ENCODE assay signal across 18 cellular contexts in genomic region chr22:40421941-40422340, GRCh38. TPM values are rescaled to one million over a fixed set of nuclear protein-coding genes. Genes with fewer than 3 reads are reported as not detected.
DNase-seq lines count a peak whose midpoint lies in the region; ATAC-seq, FAIRE-seq and TF ChIP-seq lines count a peak whose summit lies in the region.
"Had no signal": no experiment of that assay in that cellular context is flagged by ENCODE, and none has a peak within 500 bp of the region (broad histone marks: within the 10 kb centered on the region; RNA-seq: fewer than 3 reads in every experiment).

No MANE protein-coding gene starts in this region.

- H3K27ac Mint-ChIP-seq in activated T-cell treated with anti-CD3 and anti-CD28 coated beads, Interleukin-2, amount 50 U/mL, for 24 hours = peak overlapping the region; percentile 71
- H3K27ac Mint-ChIP-seq in IgD-negative memory B cell = peak overlapping the region; percentile 27 to 93 (median 83)
- peak overlapping the region; percentile 8 for H3K27ac Mint-ChIP-seq in astrocyte (ENCODE audit: unreplicated experiment)
- H3K27ac Mint-ChIP-seq in progenitor cell of endocrine pancreas = peak overlapping the region; percentile 70

- no peak for FAIRE-seq in astrocyte (lab: Jason Lieb, UNC)
- FAIRE-seq: endothelial cell of umbilical vein had no signal

- H3K4me3 Mint-ChIP-seq in activated T-cell treated with anti-CD3 and anti-CD28 coated beads, Interleukin-2, amount 50 U/mL, for 24 hours = no peak overlapping the region
- H3K4me3 Mint-ChIP-seq in IgD-negative memory B cell (no peak overlapping the region), astrocyte (ENCODE audit: unreplicated experiment) (no peak overlapping the region), progenitor cell of endocrine pancreas (ENCODE audit: low read depth) (no peak overlapping the region)

- H3K4me3 ChIP-seq in astrocyte (ENCODE audit: insufficient read depth, low read depth, low read length) = no peak overlapping the region
- H3K4me3 ChIP-seq: MG63 had no signal

- no peaks in the 10 kb centered on the region for H3K9me3 ChIP-seq in astrocyte (ENCODE audit: insufficient read depth, low read depth, low read length)
- H3K9me3 ChIP-seq: MG63 had no signal

- DNase-seq in activated T-cell treated with anti-CD3 and anti-CD28 coated beads, Interleukin-2, amount 50 U/mL, for 24 hours = no peak
- no peak for DNase-seq in activated T-cell treated with anti-CD3 and anti-CD28 coated beads, Interleukin-2, amount 50 U/mL, for 48 hours
- DNase-seq in astrocyte (ENCODE audit: low read depth) (no peak), progenitor cell of endocrine pancreas (ENCODE audit: low spot score, unreplicated experiment) (no peak), HUDEP-2 (lab: John Stamatoyannopoulos, UW; ENCODE audit: unreplicated experiment in 76 of 76) (no peak), NCI-H1694 treated with DMSO at 0.1 percent for 48 hours (lab: John Stamatoyannopoulos, UW) (no peak)
- DNase-seq: ACHN; activated CD4-positive, CD25-positive, alpha-beta regulatory T cell; COR-L47; MG63; NCI-H2029; NCI-H446; stimulated activated CD4-positive, alpha-beta T cell treated with anti-CD3 and anti-CD28 coated beads, Interleukin-2, amount 100 ng/mL, for 24 hours had no signal

- ATAC-seq in HG03095 (IDR thresholded peaks at IDR 0.05; ENCODE audit: unreplicated experiment) = no peak
- ATAC-seq: Right ventricle myocardium inferior, sciatic nerve had no signal

- H3K27me3 Mint-ChIP-seq in activated T-cell treated with anti-CD3 and anti-CD28 coated beads, Interleukin-2, amount 50 U/mL, for 24 hours = no peaks in the 10 kb centered on the region
- H3K27me3 Mint-ChIP-seq in IgD-negative memory B cell (no peaks in the 10 kb centered on the region), astrocyte (ENCODE audit: low read depth, unreplicated experiment) (no peaks in the 10 kb centered on the region), progenitor cell of endocrine pancreas (no peaks in the 10 kb centered on the region)

- H4K20me1 ChIP-seq in astrocyte (ENCODE audit: insufficient read depth, low read length) = peaks cover 84% of the 10 kb centered on the region

- no peak overlapping the region for H3K27ac ChIP-seq in astrocyte (ENCODE audit: low read depth, low read length)

- H3K9ac ChIP-seq in astrocyte (ENCODE audit: low read length) = no peak overlapping the region

- TF ChIP-seq CTCF in astrocyte (IDR thresholded peaks at IDR 0.05; ENCODE audit: insufficient read depth, low read depth, low read length) (no peak), progenitor cell of endocrine pancreas (IDR thresholded peaks at IDR 0.05; ENCODE audit: unreplicated experiment) (no peak)

- H3K4me1 Mint-ChIP-seq in activated T-cell treated with anti-CD3 and anti-CD28 coated beads, Interleukin-2, amount 50 U/mL, for 24 hours (ENCODE audit: low read depth) = peaks cover 1% of the 10 kb centered on the region
- H3K4me1 Mint-ChIP-seq in IgD-negative memory B cell (peaks cover 0 to 7% (median 4%) of the 10 kb centered on the region in 3 donors), astrocyte (ENCODE audit: low read depth, unreplicated experiment) (peaks cover 13% of the 10 kb centered on the region), progenitor cell of endocrine pancreas (ENCODE audit: low read depth) (no peaks in the 10 kb centered on the region)

- H3K36me3 Mint-ChIP-seq in activated T-cell treated with anti-CD3 and anti-CD28 coated beads, Interleukin-2, amount 50 U/mL, for 24 hours (ENCODE audit: low read depth) = peaks cover 81% of the 10 kb centered on the region
- H3K36me3 Mint-ChIP-seq in IgD-negative memory B cell (peaks cover 4% of the 10 kb centered on the region), astrocyte (ENCODE audit: low read depth, unreplicated experiment) (peaks cover 33% of the 10 kb centered on the region), progenitor cell of endocrine pancreas (ENCODE audit: insufficient read depth) (peaks cover 12% of the 10 kb centered on the region)

- H2AFZ ChIP-seq in astrocyte (ENCODE audit: low read depth, low read length) = no peak overlapping the region

- H3K79me2 ChIP-seq in astrocyte (ENCODE audit: insufficient read depth, low read length) = peaks cover 30% of the 10 kb centered on the region

- H3K4me1 ChIP-seq in astrocyte (ENCODE audit: insufficient read depth, low read length) = peaks cover 4% of the 10 kb centered on the region

- no peaks in the 10 kb centered on the region for H3K9me3 Mint-ChIP-seq in activated T-cell treated with anti-CD3 and anti-CD28 coated beads, Interleukin-2, amount 50 U/mL, for 24 hours
- H3K9me3 Mint-ChIP-seq in IgD-negative memory B cell = no peaks in the 10 kb centered on the region
- H3K9me3 Mint-ChIP-seq in astrocyte (ENCODE audit: unreplicated experiment) = peaks cover 2% of the 10 kb centered on the region
- no peaks in the 10 kb centered on the region for H3K9me3 Mint-ChIP-seq in progenitor cell of endocrine pancreas (ENCODE audit: low read depth)

- H3K36me3 ChIP-seq in astrocyte (ENCODE audit: insufficient read depth, low read length) = peaks cover 35% of the 10 kb centered on the region

- H3K27me3 ChIP-seq in astrocyte (ENCODE audit: insufficient read depth, low read length) = no peaks in the 10 kb centered on the region
- H3K27me3 ChIP-seq: MG63 had no signal

- H3K4me2 ChIP-seq in astrocyte (ENCODE audit: low read length) = no peak overlapping the region

RNA-seq across cellular contexts. Expression of gene SGSM3, which starts 51.5 kb away (rescaled TPM):
- 53.3 TPM for polyA plus RNA-seq in IgD-negative memory B cell
- 69.5 and 70.9 TPM in 2 replicates for total RNA-seq in astrocyte
- total RNA-seq in progenitor cell of endocrine pancreas = 106 and 117 TPM in 2 replicates

Comparison
In these comparisons a context has a peak if more than half of its experiments do, and no peak if none do; other contexts are left out.
1. H3K27ac Mint-ChIP-seq: peak in every context shown above with its lines; median percentile 83 in IgD-negative memory B cell; 71 in activated T-cell treated with anti-CD3 and anti-CD28 coated beads, Interleukin-2, amount 50 U/mL, for 24 hours; 70 in progenitor cell of endocrine pancreas; 8 in astrocyte.